Comparison of ENCODE assay signal across 8 cellular contexts in the genomic region with DNA sequence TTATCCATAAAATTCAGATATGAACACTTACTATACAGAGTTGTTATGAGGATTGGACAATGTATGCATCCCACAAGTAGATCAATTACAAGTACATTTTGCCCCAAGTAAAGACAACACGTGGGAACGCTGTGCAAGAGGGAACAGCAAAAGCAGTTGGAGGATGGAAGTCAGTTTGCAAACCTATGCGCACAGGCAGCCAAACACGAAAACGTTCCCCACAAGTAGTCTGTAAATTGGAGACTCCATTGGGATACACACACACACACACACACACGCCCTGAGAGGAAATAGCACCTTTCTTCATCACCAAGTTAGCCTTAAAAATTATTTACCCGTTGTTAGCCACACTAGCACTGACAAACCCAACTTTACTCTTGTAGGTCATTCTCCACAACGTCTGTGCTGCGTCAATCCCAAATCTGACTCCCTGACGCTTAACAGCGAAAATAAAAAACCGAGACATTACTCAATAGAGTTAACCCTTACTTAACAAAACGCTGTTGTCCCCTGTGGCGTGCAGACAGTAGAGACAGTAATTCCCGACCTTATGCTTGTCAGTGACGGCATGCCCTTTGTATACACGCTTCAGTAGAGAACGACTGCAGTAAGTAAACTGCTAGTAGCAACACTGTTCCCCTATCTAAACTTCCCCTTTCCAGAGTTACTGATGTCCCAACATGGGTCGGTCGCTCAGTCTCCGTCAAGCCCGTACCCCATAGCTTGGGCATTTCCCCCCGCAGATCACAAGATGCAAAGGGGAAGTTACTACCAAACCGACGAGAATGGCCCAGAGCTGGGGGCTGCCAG. TPM values are rescaled to one million over a fixed set of nuclear protein-coding genes. Genes with fewer than 3 reads are reported as not detected.
A peak's percentile ranks its signal among the peaks of the same experiment; 100 is the strongest.
DNase-seq lines count a peak whose midpoint lies in the region; ATAC-seq and TF ChIP-seq lines count a peak whose summit lies in the region.

No MANE protein-coding gene starts in this region.

- H3K9me3 ChIP-seq in SK-N-SH: no peaks in the 10 kb centered on the region

- H3K9me3 Mint-ChIP-seq in stimulated activated naive CD8-positive, alpha-beta T cell treated with anti-CD3 and anti-CD28 coated beads, Interleukin-15, amount 100 ng/mL, for 72 hours: no peaks in the 10 kb centered on the region

- no peaks in the 10 kb centered on the region for H3F3A ChIP-seq in SK-N-SH (replicated peaks; ENCODE audit: insufficient read depth)

- ATAC-seq in GM21360 (IDR thresholded peaks at IDR 0.05; ENCODE audit: unreplicated experiment) (peak; percentile 66), HG03521 (IDR thresholded peaks at IDR 0.05; ENCODE audit: unreplicated experiment) (peak; percentile 48), left lobe of liver (peak; percentile 48)
- peak; percentile 59 for ATAC-seq in stimulated activated naive CD8-positive, alpha-beta T cell treated with anti-CD3 and anti-CD28 coated beads, Interleukin-15, amount 100 ng/mL, for 72 hours

- H4K20me1 ChIP-seq in SK-N-SH (ENCODE audit: insufficient read depth): no peaks in the 10 kb centered on the region

- no peaks in the 10 kb centered on the region for H3K27me3 Mint-ChIP-seq in stimulated activated naive CD8-positive, alpha-beta T cell treated with anti-CD3 and anti-CD28 coated beads, Interleukin-15, amount 100 ng/mL, for 72 hours

- POLR2A ChIA-PET in SK-N-SH (lab: Yijun Ruan, JAX): interaction anchor here (0.5 to 2.0 kb wide), 5 partner anchors 11 to 109 kb away, joined by 3 to 13 read pairs (median 6); partner anchors contain the start of genes CISD2 and UBE2D3

- H3K27ac ChIP-seq in SK-N-SH (ENCODE audit: low read depth in 2 of 2, low read length in 1 of 2): peak overlapping the region; percentile 50 to 80; a peak in 3 of 4 replicates
- H3K27ac ChIP-seq in coronary artery: peak overlapping the region; percentile 77 to 86

- peaks cover 44% of the 10 kb centered on the region; the same call in 1 of the 2 replicates for H3K79me2 ChIP-seq in SK-N-SH (ENCODE audit: insufficient read depth)

- H3K36me3 ChIP-seq in GM06990 (ENCODE audit: control insufficient read depth, insufficient read depth, low read length) (no peaks in the 10 kb centered on the region), SK-N-SH (replicated peaks in 1 of 2; ENCODE audit: control insufficient read depth in 1 of 2, insufficient read depth in 2 of 2, low read length in 1 of 2) (no peaks in the 10 kb centered on the region)

- WGBS in SK-N-SH (ENCODE audit: low lambda C conversion rate): 7% methylated on average over 25 of the region's 25 CpGs

- peak overlapping the region; percentile 78 for H3K4me2 ChIP-seq in SK-N-SH

- no peak for TF ChIP-seq RAD21 in SK-N-SH (IDR thresholded peaks at IDR 0.05; ENCODE audit: low read length)

- no peak for TF ChIP-seq EP300 in SK-N-SH (IDR thresholded peaks at IDR 0.05; ENCODE audit: borderline replicate concordance in 1 of 2, low read depth in 1 of 2, low read length in 1 of 2)

- no peaks in the 10 kb centered on the region for H3K9me2 ChIP-seq in SK-N-SH

- H3K27me3 ChIP-seq in GM06990 (replicated peaks; ENCODE audit: control insufficient read depth, insufficient read depth, low read length) (no peaks in the 10 kb centered on the region), SK-N-SH (ENCODE audit: insufficient read depth) (no peaks in the 10 kb centered on the region)

- H3K4me1 Mint-ChIP-seq in stimulated activated naive CD8-positive, alpha-beta T cell treated with anti-CD3 and anti-CD28 coated beads, Interleukin-15, amount 100 ng/mL, for 72 hours: peaks cover 37% of the 10 kb centered on the region

- H3K4me3 Mint-ChIP-seq in stimulated activated naive CD8-positive, alpha-beta T cell treated with anti-CD3 and anti-CD28 coated beads, Interleukin-15, amount 100 ng/mL, for 72 hours: peak overlapping the region; percentile 94 to 96

- CTCF ChIA-PET in SK-N-SH (lab: Yijun Ruan, JAX): no interaction called here

- H3K9ac ChIP-seq in SK-N-SH: peak overlapping the region; percentile 66

- peak overlapping the region; percentile 95 for H3K4me3 ChIP-seq in GM06990 (replicated peaks; ENCODE audit: low read depth, low read length)
- peak overlapping the region; percentile 92 to 97 for H3K4me3 ChIP-seq in SK-N-SH (ENCODE audit: low read depth in 2 of 2, low read length in 1 of 2)
- peak overlapping the region; percentile 83 for H3K4me3 ChIP-seq in coronary artery

- H3K27ac Mint-ChIP-seq in stimulated activated naive CD8-positive, alpha-beta T cell treated with anti-CD3 and anti-CD28 coated beads, Interleukin-15, amount 100 ng/mL, for 72 hours: peak overlapping the region; percentile 66 to 95

- no peak for TF ChIP-seq CTCF in GM06990 (IDR thresholded peaks at IDR 0.05; ENCODE audit: insufficient read depth, low read length, poor library complexity, severe bottlenecking)
- TF ChIP-seq CTCF in SK-N-SH (IDR thresholded peaks at IDR 0.05): no peak
- TF ChIP-seq CTCF in coronary artery (IDR thresholded peaks at IDR 0.05): no peak

- H3K4me1 ChIP-seq in SK-N-SH (ENCODE audit: control insufficient read depth in 1 of 2, insufficient read depth in 2 of 2, low read depth in 1 of 2, low read length in 1 of 2): peaks cover 0 to 11% of the 10 kb centered on the region in 2 experiments; a peak in 1 of 4 replicates

- H2AFZ ChIP-seq in SK-N-SH (ENCODE audit: low read depth): peak overlapping the region; percentile 90

- no peak for DNase-seq in GM06990 (ENCODE audit: extremely low read depth, insufficient read length)
- DNase-seq in SK-N-SH: no peak
- no peak for DNase-seq in coronary artery (ENCODE audit: low spot score)
- no peak for DNase-seq in left lobe of liver (ENCODE audit: low spot score)
- DNase-seq in stimulated activated naive CD8-positive, alpha-beta T cell treated with anti-CD3 and anti-CD28 coated beads, Interleukin-15, amount 100 ng/mL, for 72 hours: no peak
- DNase-seq in middle frontal gyrus (ENCODE audit: extremely low spot score, low spot score): no peak

TF ChIP-seq in SK-N-SH, 30 proteins besides CTCF, POLR2A, EP300 and RAD21:
- TF ChIP-seq, protein P1, sequence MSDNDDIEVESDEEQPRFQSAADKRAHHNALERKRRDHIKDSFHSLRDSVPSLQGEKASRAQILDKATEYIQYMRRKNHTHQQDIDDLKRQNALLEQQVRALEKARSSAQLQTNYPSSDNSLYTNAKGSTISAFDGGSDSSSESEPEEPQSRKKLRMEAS (IDR thresholded peaks at IDR 0.05; ENCODE audit: low read depth): 0 out of 2 replicates have a peak, but pooled peaks have one; percentile 13
- TF ChIP-seq POLR2AphosphoS5 (IDR thresholded peaks at IDR 0.05; ENCODE audit: low read depth, low read length) (no peak), JUND (IDR thresholded peaks at IDR 0.05) (no peak), FOXJ3 (CRISPR knock-in tag; IDR thresholded peaks at IDR 0.05) (no peak), MXI1 (IDR thresholded peaks at IDR 0.05; ENCODE audit: low read depth, low read length) (peak; percentile 69), TCF12 (IDR thresholded peaks at IDR 0.05) (no peak), IRF3 (IDR thresholded peaks at IDR 0.05; ENCODE audit: low read depth, low read length) (no peak)
- TF ChIP-seq, protein P2, sequence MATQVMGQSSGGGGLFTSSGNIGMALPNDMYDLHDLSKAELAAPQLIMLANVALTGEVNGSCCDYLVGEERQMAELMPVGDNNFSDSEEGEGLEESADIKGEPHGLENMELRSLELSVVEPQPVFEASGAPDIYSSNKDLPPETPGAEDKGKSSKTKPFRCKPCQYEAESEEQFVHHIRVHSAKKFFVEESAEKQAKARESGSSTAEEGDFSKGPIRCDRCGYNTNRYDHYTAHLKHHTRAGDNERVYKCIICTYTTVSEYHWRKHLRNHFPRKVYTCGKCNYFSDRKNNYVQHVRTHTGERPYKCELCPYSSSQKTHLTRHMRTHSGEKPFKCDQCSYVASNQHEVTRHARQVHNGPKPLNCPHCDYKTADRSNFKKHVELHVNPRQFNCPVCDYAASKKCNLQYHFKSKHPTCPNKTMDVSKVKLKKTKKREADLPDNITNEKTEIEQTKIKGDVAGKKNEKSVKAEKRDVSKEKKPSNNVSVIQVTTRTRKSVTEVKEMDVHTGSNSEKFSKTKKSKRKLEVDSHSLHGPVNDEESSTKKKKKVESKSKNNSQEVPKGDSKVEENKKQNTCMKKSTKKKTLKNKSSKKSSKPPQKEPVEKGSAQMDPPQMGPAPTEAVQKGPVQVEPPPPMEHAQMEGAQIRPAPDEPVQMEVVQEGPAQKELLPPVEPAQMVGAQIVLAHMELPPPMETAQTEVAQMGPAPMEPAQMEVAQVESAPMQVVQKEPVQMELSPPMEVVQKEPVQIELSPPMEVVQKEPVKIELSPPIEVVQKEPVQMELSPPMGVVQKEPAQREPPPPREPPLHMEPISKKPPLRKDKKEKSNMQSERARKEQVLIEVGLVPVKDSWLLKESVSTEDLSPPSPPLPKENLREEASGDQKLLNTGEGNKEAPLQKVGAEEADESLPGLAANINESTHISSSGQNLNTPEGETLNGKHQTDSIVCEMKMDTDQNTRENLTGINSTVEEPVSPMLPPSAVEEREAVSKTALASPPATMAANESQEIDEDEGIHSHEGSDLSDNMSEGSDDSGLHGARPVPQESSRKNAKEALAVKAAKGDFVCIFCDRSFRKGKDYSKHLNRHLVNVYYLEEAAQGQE (IDR thresholded peaks at IDR 0.05; ENCODE audit: low read depth, low read length): no peak

RNA-seq across cellular contexts. Expression of gene MANBA, which starts 0.7 kb away (rescaled TPM):
- 12.0 and 13.4 TPM in 2 replicates for polyA plus RNA-seq in SK-N-SH (2012; rRNA removed)
- polyA plus RNA-seq in SK-N-SH (2012; cell fraction: cytosol; rRNA removed): 14.6 and 15.1 TPM in 2 replicates
- polyA plus RNA-seq in SK-N-SH (2012; cell fraction: nucleus; rRNA removed): 18.1 and 26.7 TPM in 2 replicates
- total RNA-seq in left lobe of liver: 10.6 TPM
